ENCODE assay signal across 8 cellular contexts in genomic region chr11:44927174-44927661, GRCh38. TPM values are rescaled to one million over a fixed set of nuclear protein-coding genes. Genes with fewer than 3 reads are reported as not detected.
A peak's percentile ranks its signal among the peaks of the same experiment; 100 is the strongest.
DNase-seq lines count a peak whose midpoint lies in the region; ATAC-seq, FAIRE-seq and TF ChIP-seq lines count a peak whose summit lies in the region.

No MANE protein-coding gene starts in this region.

- no peak overlapping the region for H3K4me3 Mint-ChIP-seq in central memory CD8-positive, alpha-beta T cell

- H3K4me1 Mint-ChIP-seq in central memory CD8-positive, alpha-beta T cell: peaks cover 5% of the 10 kb centered on the region

- TF ChIP-seq POLR2A in GM12891 (IDR thresholded peaks at IDR 0.05; ENCODE audit: low read depth, low read length): no peak

- H3K27ac Mint-ChIP-seq in central memory CD8-positive, alpha-beta T cell (ENCODE audit: low read depth): no peak overlapping the region

- DNase-seq in ACHN (peak; percentile 65), GM12891 (ENCODE audit: insufficient read length, low spot score) (peak; percentile 64), NCI-H2107 (lab: John Stamatoyannopoulos, UW) (peak; percentile 67), left lobe of liver (ENCODE audit: low spot score) (peak; percentile 69)
- DNase-seq in activated CD4-positive, CD25-positive, alpha-beta regulatory T cell (lab: John Stamatoyannopoulos, UW): peak in 3 of 4 experiments; percentile 38 to 52 (median 51)
- peak; percentile 25 to 40 for DNase-seq in central memory CD8-positive, alpha-beta T cell (ENCODE audit: low spot score in 2 of 2)
- DNase-seq in stimulated activated CD4-positive, alpha-beta T cell treated with anti-CD3 and anti-CD28 coated beads, TNF-alpha, amount 100 ng/mL, for 24 hours (ENCODE audit: low read depth in 3 of 3): peak; percentile 26 to 56 (median 28)

- ATAC-seq in central memory CD8-positive, alpha-beta T cell (replicated peaks; ENCODE audit: extremely low read depth, poor library complexity, severe bottlenecking): peak; percentile 52
- ATAC-seq in left lobe of liver (peak; percentile 84), GM21528 (IDR thresholded peaks at IDR 0.05; ENCODE audit: low FRiP score, unreplicated experiment) (no peak)

- H3K36me3 Mint-ChIP-seq in central memory CD8-positive, alpha-beta T cell (ENCODE audit: insufficient read depth): peaks cover 4% of the 10 kb centered on the region

- no peaks in the 10 kb centered on the region for H3K27me3 Mint-ChIP-seq in central memory CD8-positive, alpha-beta T cell

- in situ Hi-C loops in ACHN (cut with HindIII; ENCODE audit: low pct_ligation_motif_present, low pct_unique_long_range_greater_than_20kb, low sequenced_read_pairs): loop anchor here (25.0 kb wide), 1 partner anchor 185 kb away; no protein-coding TSS in a partner anchor

- peak; percentile 38 for FAIRE-seq in GM12891 (lab: Jason Lieb, UNC)

- no peaks in the 10 kb centered on the region for H3K9me3 Mint-ChIP-seq in central memory CD8-positive, alpha-beta T cell

TF ChIP-seq in GM12891, 5 proteins besides CTCF, POLR2A, EP300 and RAD21:
- TF ChIP-seq POU2F2 (IDR thresholded peaks at IDR 0.05; ENCODE audit: low read depth, low read length): no peak
- TF ChIP-seq PAX5 (IDR thresholded peaks at IDR 0.05; ENCODE audit: insufficient read depth, low read length, severe bottlenecking): no peak
- TF ChIP-seq TAF1 (IDR thresholded peaks at IDR 0.05; ENCODE audit: low read depth, low read length): no peak
- no peak for TF ChIP-seq POLR2AphosphoS5 (IDR thresholded peaks at IDR 0.05; ENCODE audit: low read depth, low read length)
- TF ChIP-seq SPI1 (IDR thresholded peaks at IDR 0.05; ENCODE audit: low read depth, low read length): no peak

RNA-seq across cellular contexts. Expression of gene TP53I11, which starts 23.5 kb away (rescaled TPM):
- 0.42 TPM for polyA plus RNA-seq in GM12891 (2012; ENCODE audit: low read depth, missing spikeins)
- total RNA-seq in left lobe of liver: 8.7 TPM
